15 cellular contexts compared by ENCODE assay signal in genomic region chr6:16295471-16295870, GRCh38. TPM values are rescaled to one million over a fixed set of nuclear protein-coding genes. Genes with fewer than 3 reads are reported as not detected.
DNase-seq lines count a peak whose midpoint lies in the region; ATAC-seq and TF ChIP-seq lines count a peak whose summit lies in the region.
"Had no signal": no experiment of that assay in that cellular context is flagged by ENCODE, and none has a peak within 500 bp of the region (broad histone marks: within the 10 kb centered on the region; RNA-seq: fewer than 3 reads in every experiment).

No MANE protein-coding gene starts in this region.

- no peaks in the 10 kb centered on the region for H4K20me1 ChIP-seq in PC-3 (ENCODE audit: low read length)
- H4K20me1 ChIP-seq: BLaER1 had no signal

- no peaks in the 10 kb centered on the region for H3K9me3 ChIP-seq in PC-3 (ENCODE audit: low read length)
- H3K9me3 ChIP-seq: BLaER1 had no signal

- no peak for DNase-seq in PC-3
- no peak for DNase-seq in caudate nucleus (lab: John Stamatoyannopoulos, UW)
- DNase-seq in medulla oblongata (ENCODE audit: extremely low spot score): peak; percentile 33
- no peak for DNase-seq in activated CD4-positive, alpha-beta T cell treated with anti-CD3 and anti-CD28 coated beads for 4 hours
- DNase-seq in RPMI8226: no peak
- DNase-seq: 8988T; Calu3; CD4-positive, alpha-beta memory T cell; DMS79 treated with DMSO at 0.1 percent for 48 hours; GF-D8; H9 had no signal

- no peaks in the 10 kb centered on the region for H3K4me1 ChIP-seq in PC-3 (ENCODE audit: insufficient read depth, low read length)
- H3K4me1 ChIP-seq: BLaER1 had no signal

- no peak overlapping the region for H2AFZ ChIP-seq in PC-3 (ENCODE audit: low read length)

- TF ChIP-seq CTCF in PC-3 (conservative IDR thresholded peaks at IDR 0.05; ENCODE audit: low read depth, low read length): no peak

- H3K79me2 ChIP-seq in PC-3 (ENCODE audit: low read length): no peaks in the 10 kb centered on the region

- H3K27me3 ChIP-seq in PC-3 (ENCODE audit: low read length): no peaks in the 10 kb centered on the region
- H3K27me3 ChIP-seq: BLaER1 had no signal

- ATAC-seq in PC-3: no peak
- ATAC-seq in SK-N-SH treated with all-trans-retinoic acid at 6 μM for 48 hours: no peak
- ATAC-seq: GM12878 had no signal

- H3K36me3 ChIP-seq in PC-3 (ENCODE audit: low read depth, low read length): no peaks in the 10 kb centered on the region
- H3K36me3 ChIP-seq: BLaER1 had no signal

- intact Hi-C loops in PC-3 (cut with micrococcal nuclease): no loop called here

- no peak overlapping the region for H3K27ac ChIP-seq in PC-3 (ENCODE audit: low read length)
- H3K27ac ChIP-seq in caudate nucleus (ENCODE audit: low read depth, low read length): peak overlapping the region; percentile 48
- peak overlapping the region; percentile 63 for H3K27ac ChIP-seq in temporal lobe (ENCODE audit: low read depth, low read length)
- H3K27ac ChIP-seq: BLaER1 had no signal

- H3K9ac ChIP-seq in PC-3 (ENCODE audit: low read length): no peak overlapping the region
- H3K9ac ChIP-seq: BLaER1 had no signal

- H3K4me3 ChIP-seq in PC-3 (ENCODE audit: low read length): no peak overlapping the region
- H3K4me3 ChIP-seq: BLaER1, GM12878 had no signal

- H3F3A ChIP-seq in PC-3 (ENCODE audit: low read length, unreplicated experiment): no peaks in the 10 kb centered on the region

- CTCF ChIA-PET in PC-3 (lab: Charles Lee): no interaction called here

- H3K4me2 ChIP-seq in PC-3 (ENCODE audit: low read length): no peak overlapping the region
- H3K4me2 ChIP-seq: BLaER1 had no signal

- no peaks in the 10 kb centered on the region for H3K9me2 ChIP-seq in PC-3 (replicated peaks; ENCODE audit: low read length)

- POLR2A ChIA-PET in PC-3 (lab: Charles Lee; ENCODE audit: unreplicated experiment): no interaction called here

- BruUV-seq in PC-3 (replicated peaks; lab: Mats Ljungman, UMichigan): TSS peak; percentile 17

TF ChIP-seq in SK-N-SH treated with all-trans-retinoic acid at 6 μM for 48 hours, 23 proteins besides CTCF, POLR2A, EP300 and RAD21:
- no peak for TF ChIP-seq CSDC2 (CRISPR knock-in tag; IDR thresholded peaks at IDR 0.05)
- TF ChIP-seq, protein P1, sequence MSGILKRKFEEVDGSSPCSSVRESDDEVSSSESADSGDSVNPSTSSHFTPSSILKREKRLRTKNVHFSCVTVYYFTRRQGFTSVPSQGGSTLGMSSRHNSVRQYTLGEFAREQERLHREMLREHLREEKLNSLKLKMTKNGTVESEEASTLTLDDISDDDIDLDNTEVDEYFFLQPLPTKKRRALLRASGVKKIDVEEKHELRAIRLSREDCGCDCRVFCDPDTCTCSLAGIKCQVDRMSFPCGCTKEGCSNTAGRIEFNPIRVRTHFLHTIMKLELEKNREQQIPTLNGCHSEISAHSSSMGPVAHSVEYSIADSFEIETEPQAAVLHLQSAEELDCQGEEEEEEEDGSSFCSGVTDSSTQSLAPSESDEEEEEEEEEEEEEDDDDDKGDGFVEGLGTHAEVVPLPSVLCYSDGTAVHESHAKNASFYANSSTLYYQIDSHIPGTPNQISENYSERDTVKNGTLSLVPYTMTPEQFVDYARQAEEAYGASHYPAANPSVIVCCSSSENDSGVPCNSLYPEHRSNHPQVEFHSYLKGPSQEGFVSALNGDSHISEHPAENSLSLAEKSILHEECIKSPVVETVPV (CRISPR knock-in tag; IDR thresholded peaks at IDR 0.05): no peak
- TF ChIP-seq, protein P2, sequence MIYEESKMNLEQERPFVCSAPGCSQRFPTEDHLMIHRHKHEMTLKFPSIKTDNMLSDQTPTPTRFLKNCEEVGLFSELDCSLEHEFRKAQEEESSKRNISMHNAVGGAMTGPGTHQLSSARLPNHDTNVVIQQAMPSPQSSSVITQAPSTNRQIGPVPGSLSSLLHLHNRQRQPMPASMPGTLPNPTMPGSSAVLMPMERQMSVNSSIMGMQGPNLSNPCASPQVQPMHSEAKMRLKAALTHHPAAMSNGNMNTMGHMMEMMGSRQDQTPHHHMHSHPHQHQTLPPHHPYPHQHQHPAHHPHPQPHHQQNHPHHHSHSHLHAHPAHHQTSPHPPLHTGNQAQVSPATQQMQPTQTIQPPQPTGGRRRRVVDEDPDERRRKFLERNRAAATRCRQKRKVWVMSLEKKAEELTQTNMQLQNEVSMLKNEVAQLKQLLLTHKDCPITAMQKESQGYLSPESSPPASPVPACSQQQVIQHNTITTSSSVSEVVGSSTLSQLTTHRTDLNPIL (CRISPR knock-in tag; IDR thresholded peaks at IDR 0.05; ENCODE audit: low read depth): no peak
- TF ChIP-seq ZNF8 (CRISPR knock-in tag; IDR thresholded peaks at IDR 0.05): no peak
- TF ChIP-seq RARB (CRISPR knock-in tag; IDR thresholded peaks at IDR 0.05): no peak
- no peak for TF ChIP-seq ZFP3 (CRISPR knock-in tag; IDR thresholded peaks at IDR 0.05)
- TF ChIP-seq ZNF70 (CRISPR knock-in tag; IDR thresholded peaks at IDR 0.05): no peak
- no peak for TF ChIP-seq BACH2 (CRISPR knock-in tag; IDR thresholded peaks at IDR 0.05; ENCODE audit: borderline replicate concordance)
- TF ChIP-seq ARNTL (CRISPR knock-in tag; IDR thresholded peaks at IDR 0.05; ENCODE audit: borderline replicate concordance, low read depth): no peak
- no peak for TF ChIP-seq TOX (CRISPR knock-in tag; IDR thresholded peaks at IDR 0.05; ENCODE audit: borderline replicate concordance)
- TF ChIP-seq TCF4 (CRISPR knock-in tag; IDR thresholded peaks at IDR 0.05; ENCODE audit: borderline replicate concordance): no peak
- no peak for TF ChIP-seq ESRRG (CRISPR knock-in tag; IDR thresholded peaks at IDR 0.05)
- no peak for TF ChIP-seq ZC3H10 (CRISPR knock-in tag; IDR thresholded peaks at IDR 0.05)

RNA-seq across cellular contexts. Expression of gene GMPR, which starts 57.1 kb away (rescaled TPM):
- total RNA-seq in PC-3 (2014; rRNA removed) (5.0 and 5.8 TPM in 2 replicates), temporal lobe (1.2 TPM)
- total RNA-seq: CD4-positive, alpha-beta memory T cell had no signal
